ENCODE assay signal across 20 cellular contexts in the genomic region with DNA sequence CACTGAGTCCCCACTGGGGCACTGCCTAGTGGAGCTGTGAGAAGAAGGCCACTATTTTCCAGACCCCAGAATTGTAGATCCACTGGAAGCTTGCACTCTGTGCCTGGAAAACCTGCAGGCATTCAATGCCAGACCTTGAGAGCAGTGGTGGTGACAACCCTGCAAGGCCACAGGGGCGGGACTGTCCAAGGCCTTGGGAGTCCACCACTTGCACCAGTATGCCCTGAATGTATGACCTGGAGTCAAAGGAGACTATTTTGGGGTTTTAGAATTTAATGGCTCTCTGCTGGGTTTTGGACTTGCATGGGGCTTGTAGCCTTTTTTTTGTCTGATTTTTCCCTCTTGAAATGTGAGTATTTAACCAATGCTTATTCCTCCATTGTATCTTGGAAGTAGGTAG.
"Had no signal": no experiment of that assay in that cellular context is flagged by ENCODE, and none has a peak within 500 bp of the region (broad histone marks: within the 10 kb centered on the region; RNA-seq: fewer than 3 reads in every experiment).

No MANE protein-coding gene starts in this region.

- DNase-seq: stimulated activated CD4-positive, alpha-beta T cell treated with anti-CD3 and anti-CD28 coated beads, Interleukin-2, amount 100 ng/mL, for 48 hours; stimulated activated CD4-positive, alpha-beta T cell treated with anti-CD3 and anti-CD28 coated beads, Interleukin-4, amount 100 ng/mL, for 1 hour; stimulated activated CD4-positive, alpha-beta T cell treated with anti-CD3 and anti-CD28 coated beads, Interleukin-4, amount 100 ng/mL, for 24 hours; stimulated activated CD4-positive, alpha-beta T cell treated with anti-CD3 and anti-CD28 coated beads, Interleukin-4, amount 100 ng/mL, for 4 hours; stimulated activated CD8-positive, alpha-beta memory T cell treated with anti-CD3 and anti-CD28 coated beads, Interleukin-4, amount 100 ng/mL, for 48 hours; stimulated activated naive B cell treated with anti-CD40 and anti-IgM and Interleukin-4, amounts not matched to agents 10 μg/mL and 1 μg/mL and 100 μg/mL, for 72 hours; stimulated activated naive CD4-positive, alpha-beta T cell; stimulated activated naive CD4-positive, alpha-beta T cell treated with Interleukin-2 at 50 U/mL for 16 hours; stimulated activated naive CD8-positive, alpha-beta T cell treated with anti-CD3 and anti-CD28 coated beads, Interleukin-15, amount 100 ng/mL, for 72 hours; stimulated activated naive CD8-positive, alpha-beta T cell treated with anti-CD3 and anti-CD28 coated beads, Interleukin-15, Interleukin-2, amounts not matched to agents 100 U/mL and 50 U/mL, for 24 hours; stomach; substantia nigra; testis; thyroid gland; tibial artery; transverse colon; trophoblast cell; upper lobe of left lung; upper lobe of right lung; uterus had no signal
